ENCODE assay signal across 23 cellular contexts in the genomic region with DNA sequence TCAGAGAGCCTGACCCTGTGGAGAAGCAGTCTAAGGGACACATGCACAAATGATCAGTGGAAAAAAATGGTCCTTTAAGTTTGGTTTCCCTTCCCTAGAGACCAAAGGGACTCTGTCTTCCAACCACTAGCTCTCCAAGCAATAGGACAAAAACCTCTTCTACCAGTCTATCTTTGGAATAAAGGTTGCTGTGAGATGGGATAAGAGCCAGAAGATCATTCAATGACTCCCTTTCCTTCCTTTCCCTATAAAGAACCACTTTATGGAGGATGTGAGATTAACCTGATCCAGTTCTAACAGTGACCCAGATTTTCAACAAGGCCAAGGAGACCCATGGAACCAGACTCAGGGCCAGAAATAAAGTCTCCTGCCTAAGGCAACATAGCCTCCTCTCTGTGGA.
DNase-seq lines count a peak whose midpoint lies in the region; ATAC-seq and TF ChIP-seq lines count a peak whose summit lies in the region.
"Had no signal": no experiment of that assay in that cellular context is flagged by ENCODE, and none has a peak within 500 bp of the region (broad histone marks: within the 10 kb centered on the region; RNA-seq: fewer than 3 reads in every experiment).

No MANE protein-coding gene starts in this region.

- DNase-seq in activated CD8-positive, alpha-beta T cell treated with anti-CD3 and anti-CD28 coated beads, Interleukin-2, amount 10 ng/mL, durations not matched to agents 7 days and 5 days = no peak
- DNase-seq in activated CD8-positive, alpha-beta T cell treated with anti-CD3 and anti-CD28 coated beads for 36 hours = no peak
- DNase-seq in IMR-90 (no peak), endothelial cell (ENCODE audit: low spot score) (no peak), smooth muscle cell (lab: John Stamatoyannopoulos, UW; ENCODE audit: unreplicated experiment) (no peak), amniotic stem cell (lab: John Stamatoyannopoulos, UW) (no peak), Calu3 (no peak)
- DNase-seq: activated CD4-positive, alpha-beta memory T cell treated with anti-CD3 and anti-CD28 coated beads, Interleukin-2, amount 10 ng/mL, durations not matched to agents 7 days and 5 days; activated naive CD4-positive, alpha-beta T cell treated with anti-CD3 and anti-CD28 coated beads for 36 hours; activated T-cell treated with anti-CD3 and anti-CD28 coated beads, Interleukin-2, amount 50 U/mL, for 24 hours; cortex of kidney; kidney glomerular epithelial cell; NCI-H1417; NCI-H2107; NCI-H524; small intestine; stimulated activated CD4-positive, alpha-beta T cell treated with anti-CD3 and anti-CD28 coated beads, Interleukin-2, amount 100 ng/mL, for 48 hours; stimulated activated naive CD8-positive, alpha-beta T cell treated with anti-CD3 and anti-CD28 coated beads, Interleukin-15, amount 100 ng/mL, for 72 hours had no signal

- no peak overlapping the region for H4K91ac ChIP-seq in IMR-90 (ENCODE audit: insufficient read depth, low read depth, low read length)

- no peak overlapping the region for H4K8ac ChIP-seq in IMR-90 (ENCODE audit: low read depth in 2 of 2, low read length in 2 of 2)

- no peak overlapping the region for H3K27ac ChIP-seq in IMR-90 (ENCODE audit: insufficient read depth, low read length)
- peak overlapping the region; percentile 11 for H3K27ac ChIP-seq in smooth muscle cell (ENCODE audit: low read depth)
- H3K27ac ChIP-seq: 22Rv1, foreskin keratinocyte had no signal

- peaks cover 15% of the 10 kb centered on the region for H3K4me1 Mint-ChIP-seq in activated CD8-positive, alpha-beta T cell treated with anti-CD3 and anti-CD28 coated beads, Interleukin-2, amount 10 ng/mL, durations not matched to agents 7 days and 5 days (ENCODE audit: low read depth)
- peaks cover 8% of the 10 kb centered on the region for H3K4me1 Mint-ChIP-seq in activated CD8-positive, alpha-beta T cell treated with anti-CD3 and anti-CD28 coated beads for 36 hours (ENCODE audit: low read depth)
- H3K4me1 Mint-ChIP-seq in endothelial cell (ENCODE audit: unreplicated experiment) = peaks cover 12% of the 10 kb centered on the region
- H3K4me1 Mint-ChIP-seq in Calu3 (ENCODE audit: low read depth, unreplicated experiment) = no peaks in the 10 kb centered on the region

- TF ChIP-seq RAD21 in IMR-90 (IDR thresholded peaks at IDR 0.05; ENCODE audit: low read length) = no peak

- H3K4ac ChIP-seq in IMR-90 (ENCODE audit: low read depth, low read length) = no peak overlapping the region

- no peak overlapping the region for H2BK15ac ChIP-seq in IMR-90 (ENCODE audit: low read depth, low read length)

- no peaks in the 10 kb centered on the region for H3K27me3 ChIP-seq in IMR-90 (ENCODE audit: control insufficient read depth, insufficient read depth, low read length)
- H3K27me3 ChIP-seq in smooth muscle cell (ENCODE audit: low read depth) = no peaks in the 10 kb centered on the region
- H3K27me3 ChIP-seq: foreskin keratinocyte had no signal

- H3K23ac ChIP-seq in IMR-90 (ENCODE audit: low read depth, low read length) = 0 out of 2 replicates have a peak overlapping the region, but pooled peaks have one; percentile 33

- H3K56ac ChIP-seq in IMR-90 (ENCODE audit: extremely low read depth, insufficient read depth, low read length) = no peak overlapping the region

- intact Hi-C loops in activated CD8-positive, alpha-beta T cell treated with anti-CD3 and anti-CD28 coated beads for 36 hours (cut with micrococcal nuclease) = no loop called here
- intact Hi-C loops in IMR-90 (cut with micrococcal nuclease) = loop anchor here (5.0 to 10.0 kb wide), 2 partner anchors 115 to 277 kb away; no protein-coding TSS in a partner anchor
- intact Hi-C loops in Calu3 (cut with micrococcal nuclease; ENCODE audit: unreplicated experiment) = no loop called here

- no peak overlapping the region for H3K4me3 Mint-ChIP-seq in activated CD8-positive, alpha-beta T cell treated with anti-CD3 and anti-CD28 coated beads, Interleukin-2, amount 10 ng/mL, durations not matched to agents 7 days and 5 days
- no peak overlapping the region for H3K4me3 Mint-ChIP-seq in activated CD8-positive, alpha-beta T cell treated with anti-CD3 and anti-CD28 coated beads for 36 hours
- H3K4me3 Mint-ChIP-seq in endothelial cell (ENCODE audit: unreplicated experiment) = no peak overlapping the region
- H3K4me3 Mint-ChIP-seq in Calu3 (ENCODE audit: low read depth, unreplicated experiment) = no peak overlapping the region
- H3K4me3 Mint-ChIP-seq: activated CD4-positive, alpha-beta memory T cell treated with anti-CD3 and anti-CD28 coated beads, Interleukin-2, amount 10 ng/mL, durations not matched to agents 7 days and 5 days; activated naive CD4-positive, alpha-beta T cell treated with anti-CD3 and anti-CD28 coated beads for 36 hours; activated T-cell treated with anti-CD3 and anti-CD28 coated beads, Interleukin-2, amount 50 U/mL, for 24 hours; nephron; stimulated activated naive CD8-positive, alpha-beta T cell treated with anti-CD3 and anti-CD28 coated beads, Interleukin-15, amount 100 ng/mL, for 72 hours had no signal

- H3K79me1 ChIP-seq in IMR-90 (ENCODE audit: low read depth in 1 of 2, low read length in 2 of 2) = peaks cover 35 to 54% of the 10 kb centered on the region in 2 experiments

- peaks cover 6% of the 10 kb centered on the region for H3K79me2 ChIP-seq in smooth muscle cell (ENCODE audit: low read depth)

- no peaks in the 10 kb centered on the region for H3K27me3 Mint-ChIP-seq in activated CD8-positive, alpha-beta T cell treated with anti-CD3 and anti-CD28 coated beads, Interleukin-2, amount 10 ng/mL, durations not matched to agents 7 days and 5 days (ENCODE audit: low read depth)
- no peaks in the 10 kb centered on the region for H3K27me3 Mint-ChIP-seq in activated CD8-positive, alpha-beta T cell treated with anti-CD3 and anti-CD28 coated beads for 36 hours
- H3K27me3 Mint-ChIP-seq in endothelial cell (ENCODE audit: unreplicated experiment) (peaks cover 2% of the 10 kb centered on the region), Calu3 (ENCODE audit: unreplicated experiment) (no peaks in the 10 kb centered on the region)
- H3K27me3 Mint-ChIP-seq: activated CD4-positive, alpha-beta memory T cell treated with anti-CD3 and anti-CD28 coated beads, Interleukin-2, amount 10 ng/mL, durations not matched to agents 7 days and 5 days; activated T-cell treated with anti-CD3 and anti-CD28 coated beads, Interleukin-2, amount 50 U/mL, for 24 hours; stimulated activated naive CD8-positive, alpha-beta T cell treated with anti-CD3 and anti-CD28 coated beads, Interleukin-15, amount 100 ng/mL, for 72 hours had no signal

- H3F3A ChIP-seq in smooth muscle cell (ENCODE audit: low read depth) = no peaks in the 10 kb centered on the region

- no peak overlapping the region for H3K18ac ChIP-seq in IMR-90 (ENCODE audit: low read depth, low read length)

- H3K9me3 Mint-ChIP-seq in activated CD8-positive, alpha-beta T cell treated with anti-CD3 and anti-CD28 coated beads, Interleukin-2, amount 10 ng/mL, durations not matched to agents 7 days and 5 days (ENCODE audit: insufficient read depth) = no peaks in the 10 kb centered on the region
- H3K9me3 Mint-ChIP-seq in activated CD8-positive, alpha-beta T cell treated with anti-CD3 and anti-CD28 coated beads for 36 hours = no peaks in the 10 kb centered on the region
- H3K9me3 Mint-ChIP-seq in endothelial cell (ENCODE audit: unreplicated experiment) (no peaks in the 10 kb centered on the region), Calu3 (ENCODE audit: low read depth, unreplicated experiment) (no peaks in the 10 kb centered on the region)
- H3K9me3 Mint-ChIP-seq: activated CD4-positive, alpha-beta memory T cell treated with anti-CD3 and anti-CD28 coated beads, Interleukin-2, amount 10 ng/mL, durations not matched to agents 7 days and 5 days; activated naive CD4-positive, alpha-beta T cell treated with anti-CD3 and anti-CD28 coated beads for 36 hours; activated T-cell treated with anti-CD3 and anti-CD28 coated beads, Interleukin-2, amount 50 U/mL, for 24 hours; nephron; stimulated activated naive CD8-positive, alpha-beta T cell treated with anti-CD3 and anti-CD28 coated beads, Interleukin-15, amount 100 ng/mL, for 72 hours had no signal

- H2AK5ac ChIP-seq in IMR-90 (ENCODE audit: low read depth, low read length) = no peak overlapping the region

- H3K9ac ChIP-seq in IMR-90 (ENCODE audit: low read depth, low read length) (no peak overlapping the region), smooth muscle cell (ENCODE audit: low read depth) (no peak overlapping the region)

- BruUV-seq in IMR-90 (replicated peaks; lab: Mats Ljungman, UMichigan) = no TSS peak
- BruUV-seq in Calu3 (replicated peaks; lab: Mats Ljungman, UMichigan) = no TSS peak

- H3K36me3 ChIP-seq in IMR-90 (ENCODE audit: control insufficient read depth, insufficient read depth, low read length) (peaks cover 32% of the 10 kb centered on the region), smooth muscle cell (ENCODE audit: low read depth) (peaks cover 7% of the 10 kb centered on the region)

- POLR2A ChIA-PET in activated CD8-positive, alpha-beta T cell treated with anti-CD3 and anti-CD28 coated beads, Interleukin-2, amount 10 ng/mL, durations not matched to agents 7 days and 5 days (lab: Charles Lee) = no interaction called here
- POLR2A ChIA-PET in activated CD8-positive, alpha-beta T cell treated with anti-CD3 and anti-CD28 coated beads for 36 hours (lab: Charles Lee) = no interaction called here
- POLR2A ChIA-PET in IMR-90 (lab: Charles Lee; ENCODE audit: unreplicated experiment) = no interaction called here

- H3K4me3 ChIP-seq in IMR-90 (ENCODE audit: insufficient read depth, low read depth, low read length) = no peak overlapping the region
- H3K4me3 ChIP-seq in smooth muscle cell = no peak overlapping the region

- in situ Hi-C loops in IMR-90 (cut with MboI; ENCODE audit: low sequenced_read_pairs) = no loop called here

- H2BK120ac ChIP-seq in IMR-90 (ENCODE audit: low read depth, low read length) = no peak overlapping the region

- CTCF ChIA-PET in activated CD8-positive, alpha-beta T cell treated with anti-CD3 and anti-CD28 coated beads, Interleukin-2, amount 10 ng/mL, durations not matched to agents 7 days and 5 days (lab: Charles Lee) = no interaction called here
- CTCF ChIA-PET in activated CD8-positive, alpha-beta T cell treated with anti-CD3 and anti-CD28 coated beads for 36 hours (lab: Charles Lee) = interaction anchor here (1.1 kb wide), 1 partner anchor 280 kb away, joined by 3 read pairs; no protein-coding TSS in a partner anchor
- CTCF ChIA-PET in IMR-90 (lab: Yijun Ruan, JAX) = no interaction called here
- CTCF ChIA-PET in Calu3 (lab: Charles Lee) = interaction anchor here (0.6 kb wide), 1 partner anchor 12 kb away, joined by 4 read pairs; no protein-coding TSS in a partner anchor

- no peak for TF ChIP-seq POLR2A in IMR-90 (IDR thresholded peaks at IDR 0.05; ENCODE audit: low read depth, low read length)

- H3K27ac Mint-ChIP-seq in activated CD8-positive, alpha-beta T cell treated with anti-CD3 and anti-CD28 coated beads, Interleukin-2, amount 10 ng/mL, durations not matched to agents 7 days and 5 days = peak overlapping the region; percentile 4
- no peak overlapping the region for H3K27ac Mint-ChIP-seq in activated CD8-positive, alpha-beta T cell treated with anti-CD3 and anti-CD28 coated beads for 36 hours
- H3K27ac Mint-ChIP-seq in endothelial cell (ENCODE audit: unreplicated experiment) (peak overlapping the region; percentile 22), Calu3 (ENCODE audit: unreplicated experiment) (no peak overlapping the region)
- H3K27ac Mint-ChIP-seq: activated CD4-positive, alpha-beta memory T cell treated with anti-CD3 and anti-CD28 coated beads, Interleukin-2, amount 10 ng/mL, durations not matched to agents 7 days and 5 days; activated naive CD4-positive, alpha-beta T cell treated with anti-CD3 and anti-CD28 coated beads for 36 hours had no signal

- H3K36me3 Mint-ChIP-seq in activated CD8-positive, alpha-beta T cell treated with anti-CD3 and anti-CD28 coated beads, Interleukin-2, amount 10 ng/mL, durations not matched to agents 7 days and 5 days (ENCODE audit: low read depth) = peaks cover 9% of the 10 kb centered on the region
- H3K36me3 Mint-ChIP-seq in activated CD8-positive, alpha-beta T cell treated with anti-CD3 and anti-CD28 coated beads for 36 hours (ENCODE audit: low read depth) = peaks cover 5% of the 10 kb centered on the region
- H3K36me3 Mint-ChIP-seq in endothelial cell (ENCODE audit: low read depth, unreplicated experiment) = peaks cover 10% of the 10 kb centered on the region
- peaks cover 14% of the 10 kb centered on the region for H3K36me3 Mint-ChIP-seq in Calu3 (ENCODE audit: insufficient read depth, unreplicated experiment)

- dilution Hi-C loops in IMR-90 (cut with HindIII; ENCODE audit: low sequenced_read_pairs, unreplicated experiment) = no loop called here

- no peak overlapping the region for H2BK20ac ChIP-seq in IMR-90 (ENCODE audit: low read depth, low read length)

- H3K4me1 ChIP-seq in IMR-90 (ENCODE audit: control insufficient read depth, insufficient read depth, low read length) (no peaks in the 10 kb centered on the region), smooth muscle cell (ENCODE audit: low read depth) (peaks cover 9% of the 10 kb centered on the region)

- H3K14ac ChIP-seq in IMR-90 (replicated peaks; ENCODE audit: low read depth, low read length) = no peak overlapping the region

- H2BK5ac ChIP-seq in IMR-90 (ENCODE audit: low read depth, low read length, poor library complexity, severe bottlenecking) = no peak overlapping the region

- no peak overlapping the region for H2AK9ac ChIP-seq in IMR-90 (replicated peaks; ENCODE audit: low read depth, low read length, poor library complexity)

- H3K4me2 ChIP-seq in IMR-90 (ENCODE audit: low read depth, low read length) (no peak overlapping the region), smooth muscle cell (no peak overlapping the region)

- H3K9me1 ChIP-seq in IMR-90 (ENCODE audit: insufficient read depth, low read length) = no peaks in the 10 kb centered on the region; the same call in 1 of the 2 replicates

- ATAC-seq in activated CD8-positive, alpha-beta T cell treated with anti-CD3 and anti-CD28 coated beads, Interleukin-2, amount 10 ng/mL, durations not matched to agents 7 days and 5 days = no peak
- ATAC-seq in activated CD8-positive, alpha-beta T cell treated with anti-CD3 and anti-CD28 coated beads for 36 hours = no peak
- ATAC-seq in IMR-90 (ENCODE audit: low read depth) (no peak), HG02759 (IDR thresholded peaks at IDR 0.05; ENCODE audit: unreplicated experiment) (no peak)
- ATAC-seq: foreskin keratinocyte; SK-N-SH treated with all-trans-retinoic acid at 6 μM for 48 hours; stimulated activated naive CD8-positive, alpha-beta T cell treated with anti-CD3 and anti-CD28 coated beads, Interleukin-15, amount 100 ng/mL, for 72 hours had no signal

- no peak overlapping the region for H4K5ac ChIP-seq in IMR-90 (ENCODE audit: low read depth, low read length)

- H2AFZ ChIP-seq in IMR-90 (replicated peaks; ENCODE audit: low read length, poor library complexity) (no peak overlapping the region), smooth muscle cell (ENCODE audit: low read depth) (no peak overlapping the region)

- H4K20me1 ChIP-seq in IMR-90 (ENCODE audit: insufficient read depth, low read length) (peaks cover 13% of the 10 kb centered on the region; the same call in 1 of the 2 replicates), smooth muscle cell (ENCODE audit: low read depth) (peaks cover 33% of the 10 kb centered on the region)

- no peak for TF ChIP-seq CTCF in activated CD8-positive, alpha-beta T cell treated with anti-CD3 and anti-CD28 coated beads for 36 hours (IDR thresholded peaks at IDR 0.05)
- TF ChIP-seq CTCF in IMR-90 (conservative IDR thresholded peaks at IDR 0.05; ENCODE audit: low read depth, low read length) (no peak), endothelial cell (IDR thresholded peaks at IDR 0.05; ENCODE audit: unreplicated experiment) (no peak), smooth muscle cell (IDR thresholded peaks at IDR 0.05; ENCODE audit: borderline replicate concordance, insufficient read depth, poor library complexity, severe bottlenecking) (no peak), Calu3 (IDR thresholded peaks at IDR 0.05; ENCODE audit: unreplicated experiment) (no peak)

- H3K9me3 ChIP-seq in IMR-90 (ENCODE audit: control insufficient read depth, insufficient read depth, low read length) (no peaks in the 10 kb centered on the region), smooth muscle cell (replicated peaks; ENCODE audit: low read depth) (no peaks in the 10 kb centered on the region)

Comparison
In these comparisons a context has a peak if more than half of its experiments do, and no peak if none do; other contexts are left out.
1. H3K27ac Mint-ChIP-seq: peak in activated CD8-positive, alpha-beta T cell treated with anti-CD3 and anti-CD28 coated beads, Interleukin-2, amount 10 ng/mL, durations not matched to agents 7 days and 5 days (single experiment) and endothelial cell (single experiment); none in activated CD8-positive, alpha-beta T cell treated with anti-CD3 and anti-CD28 coated beads for 36 hours (single experiment) and Calu3 (single experiment).
2. CTCF ChIA-PET loops: an anchor here in activated CD8-positive, alpha-beta T cell treated with anti-CD3 and anti-CD28 coated beads for 36 hours (1.1 kb wide) and Calu3 (0.6 kb wide); none called in activated CD8-positive, alpha-beta T cell treated with anti-CD3 and anti-CD28 coated beads, Interleukin-2, amount 10 ng/mL, durations not matched to agents 7 days and 5 days and IMR-90.